Comparison of ENCODE assay signal across 1 cellular context in genomic region chr6:14633453-14633852, GRCh38.
TF ChIP-seq lines count a peak whose summit lies in the region.

No MANE protein-coding gene starts in this region.

TF ChIP-seq in H1, 55 proteins besides CTCF, POLR2A, EP300 and RAD21 (continued from another document):
- TF ChIP-seq USF2 (IDR thresholded peaks at IDR 0.05; ENCODE audit: low read length) = no peak
- no peak for TF ChIP-seq GTF2F1 (IDR thresholded peaks at IDR 0.05; ENCODE audit: borderline replicate concordance, low read depth, low read length)
- TF ChIP-seq HDAC2 (IDR thresholded peaks at IDR 0.05; ENCODE audit: borderline replicate concordance in 1 of 2, low read depth in 2 of 2, low read length in 2 of 2) = no peak
- TF ChIP-seq CEBPB (IDR thresholded peaks at IDR 0.05; ENCODE audit: low read depth, low read length) = no peak
- TF ChIP-seq RNF2 (IDR thresholded peaks at IDR 0.05; ENCODE audit: borderline replicate concordance, low read depth, low read length, missing control alignments, poor library complexity, severe bottlenecking) = no peak
- TF ChIP-seq RXRA (IDR thresholded peaks at IDR 0.05; ENCODE audit: insufficient read depth, low read depth, low read length) = no peak
- no peak for TF ChIP-seq SP1 (IDR thresholded peaks at IDR 0.05; ENCODE audit: low read depth, low read length)
- no peak for TF ChIP-seq PHF8 (conservative IDR thresholded peaks at IDR 0.05; ENCODE audit: low read depth, low read length)
- no peak for TF ChIP-seq TEAD4 (IDR thresholded peaks at IDR 0.05; ENCODE audit: low read depth, low read length)
- no peak for TF ChIP-seq SIN3A (conservative IDR thresholded peaks at IDR 0.05 in 1 of 2, IDR thresholded peaks at IDR 0.05 in 1 of 2; ENCODE audit: low read depth in 1 of 2, low read length in 2 of 2)
- TF ChIP-seq FOSL1 (IDR thresholded peaks at IDR 0.05; ENCODE audit: insufficient read depth, low read depth, low read length) = no peak
- TF ChIP-seq KDM4A (IDR thresholded peaks at IDR 0.05; ENCODE audit: low read depth, low read length, severe bottlenecking) = no peak
- no peak for TF ChIP-seq ZNF274 (IDR thresholded peaks at IDR 0.05; ENCODE audit: borderline replicate concordance, extremely low read depth, low read length)
- TF ChIP-seq ATF2 (IDR thresholded peaks at IDR 0.05; ENCODE audit: low read length) = no peak
- no peak for TF ChIP-seq MAX (IDR thresholded peaks at IDR 0.05)
- TF ChIP-seq MAFK (IDR thresholded peaks at IDR 0.05; ENCODE audit: low read depth, low read length) = no peak
- TF ChIP-seq JUN (IDR thresholded peaks at IDR 0.05; ENCODE audit: low read depth, low read length) = no peak
